In the genomic region with DNA sequence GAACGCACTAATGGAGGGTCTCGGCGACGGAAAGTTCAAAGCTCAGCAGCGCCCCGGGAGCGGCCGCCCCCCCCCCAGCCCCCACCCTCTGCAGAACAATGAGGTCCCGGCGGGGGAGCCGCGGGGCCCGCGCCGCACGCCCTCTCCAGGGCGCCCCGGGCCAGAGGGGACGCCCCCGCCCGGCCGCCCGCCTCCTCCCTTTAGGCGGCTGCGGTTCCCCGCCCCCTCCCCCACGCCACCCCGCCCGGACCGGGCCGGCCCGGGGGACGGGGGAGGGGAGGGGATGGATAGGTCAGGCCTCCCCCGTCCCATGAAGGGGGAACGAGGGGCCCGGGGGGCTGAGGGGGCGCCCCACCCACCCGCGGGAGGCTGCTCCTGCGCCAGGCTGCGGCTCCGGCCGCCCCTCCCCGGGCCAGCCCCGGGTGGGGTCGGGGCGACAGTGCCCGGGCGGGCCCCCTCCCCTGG, we compare ENCODE assay signal across 8 cellular contexts. TPM values are rescaled to one million over a fixed set of nuclear protein-coding genes. Genes with fewer than 3 reads are reported as not detected.
DNase-seq lines count a peak whose midpoint lies in the region; ATAC-seq and TF ChIP-seq lines count a peak whose summit lies in the region.

No MANE protein-coding gene starts in this region.

- WGBS in esophagus, 2 donors, result 0 to 1% methylated on average over 9 to 48 of the region's 49 CpGs

- TF ChIP-seq CTCF in GM12865 (IDR thresholded peaks at IDR 0.05; ENCODE audit: insufficient read depth, low read depth, low read length, missing control alignments) (no peak), retinal pigment epithelial cell (conservative IDR thresholded peaks at IDR 0.05; ENCODE audit: low read depth, low read length) (no peak)

- no peak overlapping the region for H3K27ac ChIP-seq in SJCRH30
- no peak overlapping the region for H3K27ac ChIP-seq in esophagus (ENCODE audit: low read depth in 2 of 2, low read length in 1 of 2)

- H3K4me1 ChIP-seq in SJCRH30 (no peaks in the 10 kb centered on the region; the same call in 1 of the 2 replicates), esophagus (ENCODE audit: control insufficient read depth in 2 of 2, insufficient read depth in 2 of 2, low read length in 1 of 2) (peaks cover 0 to 3% of the 10 kb centered on the region in 2 donors)

- H3K4me3 ChIP-seq in GM12865 (ENCODE audit: low read depth, low read length) (peak overlapping the region; percentile 62), SJCRH30 (peak overlapping the region; percentile 44; the same call in 1 of the 2 replicates), esophagus (ENCODE audit: low read depth in 1 of 2, low read length in 2 of 2) (peak overlapping the region; percentile 23 to 56), retinal pigment epithelial cell (ENCODE audit: low read length) (peak overlapping the region; percentile 32)

- H3K9me3 ChIP-seq in SJCRH30 (replicated peaks), result no peaks in the 10 kb centered on the region
- no peaks in the 10 kb centered on the region for H3K9me3 ChIP-seq in esophagus (ENCODE audit: control insufficient read depth in 2 of 2, insufficient read depth in 1 of 2, low read depth in 1 of 2, low read length in 1 of 2)

- DNase-seq in GM12865 (ENCODE audit: low read depth) (no peak), SJCRH30 (no peak), retinal pigment epithelial cell (ENCODE audit: low read depth) (no peak), NOMO-1 treated with dmso at 0.1 percent for 144 hours (lab: John Stamatoyannopoulos, UW; ENCODE audit: unreplicated experiment) (no peak), occipital lobe (lab: John Stamatoyannopoulos, UW) (no peak)

- H3K36me3 ChIP-seq in SJCRH30 (no peaks in the 10 kb centered on the region), esophagus (ENCODE audit: control insufficient read depth in 2 of 2, insufficient read depth in 2 of 2, low read length in 1 of 2) (no peaks in the 10 kb centered on the region)

- H3K27me3 ChIP-seq in SJCRH30 (peaks cover 58% of the 10 kb centered on the region), esophagus (ENCODE audit: control insufficient read depth in 1 of 2, insufficient read depth in 2 of 2, low read length in 2 of 2) (peaks cover 0 to 4% of the 10 kb centered on the region in 2 donors)

- no peak for ATAC-seq in HG02852 (IDR thresholded peaks at IDR 0.05; ENCODE audit: unreplicated experiment)
- no peak for ATAC-seq in HG03354 (IDR thresholded peaks at IDR 0.05; ENCODE audit: poor library complexity, severe bottlenecking, unreplicated experiment)

RNA-seq across cellular contexts. Expression of a gene that starts 1.5 kb away (rescaled TPM):
- 2.4 and 2.5 TPM in 2 replicates for total RNA-seq in SJCRH30 (2014; rRNA removed; shearing (Covaris generic))
- polyA plus RNA-seq in esophagus, result 1 to 10 TPM; 1.1 to 1.2 TPM
- total RNA-seq in occipital lobe, result 12.2 TPM
